28 cellular contexts compared by ENCODE assay signal in the genomic region with DNA sequence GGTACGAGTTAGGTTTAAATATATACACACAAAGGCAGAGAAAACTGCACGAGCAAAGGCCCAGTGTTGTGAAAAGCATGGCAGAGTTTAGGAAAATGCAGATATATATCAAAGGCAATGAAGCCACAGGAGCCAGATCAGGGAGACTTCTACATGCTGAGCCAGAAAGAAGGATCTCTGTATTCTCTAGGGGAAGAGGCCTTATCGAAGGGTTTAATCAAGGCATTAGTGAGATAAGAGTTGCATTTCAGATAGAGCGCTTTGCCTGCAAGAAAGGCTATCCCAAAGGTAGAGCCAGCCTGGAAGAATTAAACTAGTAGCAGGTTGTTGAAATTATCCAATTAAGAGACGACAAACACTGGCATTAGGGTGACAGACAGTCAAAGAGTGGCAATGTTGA.
"Had no signal": no experiment of that assay in that cellular context is flagged by ENCODE, and none has a peak within 500 bp of the region (broad histone marks: within the 10 kb centered on the region; RNA-seq: fewer than 3 reads in every experiment).

No MANE protein-coding gene starts in this region.

- H3K4me1 Mint-ChIP-seq: stimulated activated effector memory CD8-positive, alpha-beta T cell treated with anti-CD3 and anti-CD28 coated beads, Interleukin-12 subunit alpha, Interleukin-12 subunit beta, amount 100 ng/mL, for 72 hours; stimulated activated memory B cell treated with anti-CD40 and anti-IgM and Interleukin-4, amounts not matched to agents 10 μg/mL and 1 μg/mL and 100 μg/mL, for 72 hours; stimulated activated naive B cell treated with anti-CD40 and anti-IgM and Interleukin-4, amounts not matched to agents 10 μg/mL and 1 μg/mL and 100 μg/mL, for 72 hours; stimulated activated naive CD8-positive, alpha-beta T cell treated with anti-CD3 and anti-CD28 coated beads, Interleukin-15, amount 100 ng/mL, for 72 hours had no signal

- H3K4me3 Mint-ChIP-seq: stimulated activated effector memory CD8-positive, alpha-beta T cell treated with anti-CD3 and anti-CD28 coated beads, Interleukin-12 subunit alpha, Interleukin-12 subunit beta, amount 100 ng/mL, for 72 hours; stimulated activated memory B cell treated with anti-CD40 and anti-IgM and Interleukin-4, amounts not matched to agents 10 μg/mL and 1 μg/mL and 100 μg/mL, for 72 hours; stimulated activated naive B cell treated with anti-CD40 and anti-IgM and Interleukin-4, amounts not matched to agents 10 μg/mL and 1 μg/mL and 100 μg/mL, for 72 hours; stimulated activated naive CD8-positive, alpha-beta T cell treated with anti-CD3 and anti-CD28 coated beads, Interleukin-15, amount 100 ng/mL, for 72 hours; stimulated activated naive CD8-positive, alpha-beta T cell treated with anti-CD3 and anti-CD28 coated beads, Interleukin-15, Interleukin-2, amounts not matched to agents 100 ng/mL and 50 ng/mL, for 24 hours; type B pancreatic cell had no signal

- H3K9me3 Mint-ChIP-seq: stimulated activated effector memory CD8-positive, alpha-beta T cell treated with anti-CD3 and anti-CD28 coated beads, Interleukin-12 subunit alpha, Interleukin-12 subunit beta, amount 100 ng/mL, for 72 hours; stimulated activated memory B cell treated with anti-CD40 and anti-IgM and Interleukin-4, amounts not matched to agents 10 μg/mL and 1 μg/mL and 100 μg/mL, for 72 hours; stimulated activated naive B cell treated with anti-CD40 and anti-IgM and Interleukin-4, amounts not matched to agents 10 μg/mL and 1 μg/mL and 100 μg/mL, for 72 hours; stimulated activated naive CD8-positive, alpha-beta T cell treated with anti-CD3 and anti-CD28 coated beads, Interleukin-15, amount 100 ng/mL, for 72 hours; stimulated activated naive CD8-positive, alpha-beta T cell treated with anti-CD3 and anti-CD28 coated beads, Interleukin-15, Interleukin-2, amounts not matched to agents 100 ng/mL and 50 ng/mL, for 24 hours; type B pancreatic cell had no signal

- H3K27me3 ChIP-seq: testis, thyroid gland, upper lobe of left lung, upper lobe of right lung, uterus, vagina had no signal

- H3K36me3 ChIP-seq: stomach, suprapubic skin, thoracic aorta, thyroid gland, tibial artery, tibial nerve, transverse colon, upper lobe of left lung, upper lobe of right lung, uterus, vagina had no signal

- H3K27ac ChIP-seq: stomach, suprapubic skin, testis, thoracic aorta, thyroid gland, tibial artery, tibial nerve, transverse colon, upper lobe of left lung, upper lobe of right lung, uterus, vagina had no signal

- H3K4me3 ChIP-seq: stomach, suprapubic skin, testis, thoracic aorta, thyroid gland, tibial artery, tibial nerve, transverse colon, upper lobe of left lung, upper lobe of right lung, uterus, vagina had no signal

- DNase-seq: stimulated activated CD4-positive, alpha-beta T cell treated with anti-CD3 and anti-CD28 coated beads, Interleukin-2, amount 100 ng/mL, for 48 hours; stimulated activated CD4-positive, alpha-beta T cell treated with anti-CD3 and anti-CD28 coated beads, Interleukin-4, amount 100 ng/mL, for 1 hour; stimulated activated CD4-positive, alpha-beta T cell treated with anti-CD3 and anti-CD28 coated beads, Interleukin-4, amount 100 ng/mL, for 24 hours; stimulated activated CD4-positive, alpha-beta T cell treated with anti-CD3 and anti-CD28 coated beads, Interleukin-4, amount 100 ng/mL, for 4 hours; stimulated activated CD8-positive, alpha-beta memory T cell treated with anti-CD3 and anti-CD28 coated beads, Interleukin-4, amount 100 ng/mL, for 48 hours; stimulated activated naive B cell treated with anti-CD40 and anti-IgM and Interleukin-4, amounts not matched to agents 10 μg/mL and 1 μg/mL and 100 μg/mL, for 72 hours; stimulated activated naive CD4-positive, alpha-beta T cell; stimulated activated naive CD4-positive, alpha-beta T cell treated with Interleukin-2 at 50 U/mL for 16 hours; stimulated activated naive CD8-positive, alpha-beta T cell treated with anti-CD3 and anti-CD28 coated beads, Interleukin-15, amount 100 ng/mL, for 72 hours; stimulated activated naive CD8-positive, alpha-beta T cell treated with anti-CD3 and anti-CD28 coated beads, Interleukin-15, Interleukin-2, amounts not matched to agents 100 U/mL and 50 U/mL, for 24 hours; stomach; substantia nigra; testis; thyroid gland; tibial artery; transverse colon; trophoblast cell; upper lobe of left lung; upper lobe of right lung; uterus had no signal

- ATAC-seq: stimulated activated effector memory CD8-positive, alpha-beta T cell treated with anti-CD3 and anti-CD28 coated beads, Interleukin-12 subunit alpha, Interleukin-12 subunit beta, amount 100 ng/mL, for 72 hours; stimulated activated naive CD8-positive, alpha-beta T cell treated with anti-CD3 and anti-CD28 coated beads, Interleukin-15, amount 100 ng/mL, for 72 hours; stimulated activated naive CD8-positive, alpha-beta T cell treated with anti-CD3 and anti-CD28 coated beads, Interleukin-15, Interleukin-2, amounts not matched to agents 100 U/mL and 50 U/mL, for 24 hours; upper lobe of right lung had no signal

- H3K27ac Mint-ChIP-seq: stimulated activated effector memory CD8-positive, alpha-beta T cell treated with anti-CD3 and anti-CD28 coated beads, Interleukin-12 subunit alpha, Interleukin-12 subunit beta, amount 100 ng/mL, for 72 hours; stimulated activated memory B cell treated with anti-CD40 and anti-IgM and Interleukin-4, amounts not matched to agents 10 μg/mL and 1 μg/mL and 100 μg/mL, for 72 hours; stimulated activated naive B cell treated with anti-CD40 and anti-IgM and Interleukin-4, amounts not matched to agents 10 μg/mL and 1 μg/mL and 100 μg/mL, for 72 hours; stimulated activated naive CD8-positive, alpha-beta T cell treated with anti-CD3 and anti-CD28 coated beads, Interleukin-15, amount 100 ng/mL, for 72 hours; stimulated activated naive CD8-positive, alpha-beta T cell treated with anti-CD3 and anti-CD28 coated beads, Interleukin-15, Interleukin-2, amounts not matched to agents 100 ng/mL and 50 ng/mL, for 24 hours; type B pancreatic cell had no signal

- H3K4me1 ChIP-seq: stomach, suprapubic skin, testis, thyroid gland, tibial artery, tibial nerve, transverse colon, upper lobe of left lung, upper lobe of right lung, uterus, vagina had no signal

- H3K36me3 Mint-ChIP-seq: stimulated activated effector memory CD8-positive, alpha-beta T cell treated with anti-CD3 and anti-CD28 coated beads, Interleukin-12 subunit alpha, Interleukin-12 subunit beta, amount 100 ng/mL, for 72 hours; stimulated activated memory B cell treated with anti-CD40 and anti-IgM and Interleukin-4, amounts not matched to agents 10 μg/mL and 1 μg/mL and 100 μg/mL, for 72 hours; stimulated activated naive B cell treated with anti-CD40 and anti-IgM and Interleukin-4, amounts not matched to agents 10 μg/mL and 1 μg/mL and 100 μg/mL, for 72 hours had no signal
